Comparison of ENCODE assay signal across 7 cellular contexts in genomic region chr16:67173323-67173722, GRCh38. TPM values are rescaled to one million over a fixed set of nuclear protein-coding genes. Genes with fewer than 3 reads are reported as not detected.
A peak's percentile ranks its signal among the peaks of the same experiment; 100 is the strongest.
DNase-seq lines count a peak whose midpoint lies in the region; ATAC-seq and TF ChIP-seq lines count a peak whose summit lies in the region.

No MANE protein-coding gene starts in this region.

- POLR2A ChIA-PET in activated CD8-positive, alpha-beta T cell treated with anti-CD3 and anti-CD28 coated beads, Interleukin-2, amount 10 ng/mL, durations not matched to agents 7 days and 5 days (lab: Charles Lee), result interaction anchor here (1.1 to 3.2 kb wide), 3 partner anchors 9 to 13 kb away, joined by 3 to 13 read pairs (median 3); partner anchors contain the start of genes FBXL8, HSF4 and TRADD

- no peaks in the 10 kb centered on the region for H3K9me3 Mint-ChIP-seq in HFFc6
- no peaks in the 10 kb centered on the region for H3K9me3 Mint-ChIP-seq in activated CD8-positive, alpha-beta T cell treated with anti-CD3 and anti-CD28 coated beads, Interleukin-2, amount 10 ng/mL, durations not matched to agents 7 days and 5 days (ENCODE audit: insufficient read depth)
- H3K9me3 Mint-ChIP-seq in immature natural killer cell, result no peaks in the 10 kb centered on the region
- H3K9me3 Mint-ChIP-seq in stimulated activated naive CD8-positive, alpha-beta T cell treated with anti-CD3 and anti-CD28 coated beads, Interleukin-15, amount 100 ng/mL, for 72 hours, result no peaks in the 10 kb centered on the region

- DNase-seq in HFFc6, result no peak
- DNase-seq in activated CD8-positive, alpha-beta T cell treated with anti-CD3 and anti-CD28 coated beads, Interleukin-2, amount 10 ng/mL, durations not matched to agents 7 days and 5 days, result no peak
- no peak for DNase-seq in immature natural killer cell
- no peak for DNase-seq in stimulated activated naive CD8-positive, alpha-beta T cell treated with anti-CD3 and anti-CD28 coated beads, Interleukin-15, amount 100 ng/mL, for 72 hours
- DNase-seq in T1000 (lab: John Stamatoyannopoulos, UW), result no peak
- DNase-seq in activated gamma-delta T cell (lab: John Stamatoyannopoulos, UW), result no peak
- no peak for DNase-seq in COLO829 (ENCODE audit: low spot score)

- CTCF ChIA-PET in activated CD8-positive, alpha-beta T cell treated with anti-CD3 and anti-CD28 coated beads, Interleukin-2, amount 10 ng/mL, durations not matched to agents 7 days and 5 days (lab: Charles Lee), result interaction anchor here (0.6 to 6.6 kb wide), 8 partner anchors 11 to 465 kb away, joined by 3 to 47 read pairs (median 5); partner anchors contain the start of genes FBXL8, MATCAP1 and TRADD

- H3K4me3 Mint-ChIP-seq in HFFc6, result peak overlapping the region; percentile 90
- peak overlapping the region; percentile 74 for H3K4me3 Mint-ChIP-seq in activated CD8-positive, alpha-beta T cell treated with anti-CD3 and anti-CD28 coated beads, Interleukin-2, amount 10 ng/mL, durations not matched to agents 7 days and 5 days
- H3K4me3 Mint-ChIP-seq in immature natural killer cell, result peak overlapping the region; percentile 85 to 94 (median 86)
- H3K4me3 Mint-ChIP-seq in stimulated activated naive CD8-positive, alpha-beta T cell treated with anti-CD3 and anti-CD28 coated beads, Interleukin-15, amount 100 ng/mL, for 72 hours, result peak overlapping the region; percentile 82 to 89

- H3K27ac Mint-ChIP-seq in HFFc6 (peak overlapping the region; percentile 90), immature natural killer cell (peak overlapping the region; percentile 0 to 73 (median 62))
- H3K27ac Mint-ChIP-seq in activated CD8-positive, alpha-beta T cell treated with anti-CD3 and anti-CD28 coated beads, Interleukin-2, amount 10 ng/mL, durations not matched to agents 7 days and 5 days, result peak overlapping the region; percentile 63
- peak overlapping the region in 1 of 2 donors; percentile 3 for H3K27ac Mint-ChIP-seq in stimulated activated naive CD8-positive, alpha-beta T cell treated with anti-CD3 and anti-CD28 coated beads, Interleukin-15, amount 100 ng/mL, for 72 hours

- TF ChIP-seq CTCF in HFFc6 (IDR thresholded peaks at IDR 0.05), result no peak

- ATAC-seq in activated CD8-positive, alpha-beta T cell treated with anti-CD3 and anti-CD28 coated beads, Interleukin-2, amount 10 ng/mL, durations not matched to agents 7 days and 5 days, result no peak
- ATAC-seq in stimulated activated naive CD8-positive, alpha-beta T cell treated with anti-CD3 and anti-CD28 coated beads, Interleukin-15, amount 100 ng/mL, for 72 hours, result no peak

- H3K36me3 Mint-ChIP-seq in HFFc6 (ENCODE audit: low read depth) (no peaks in the 10 kb centered on the region), immature natural killer cell (no peaks in the 10 kb centered on the region)
- peaks cover 18% of the 10 kb centered on the region for H3K36me3 Mint-ChIP-seq in activated CD8-positive, alpha-beta T cell treated with anti-CD3 and anti-CD28 coated beads, Interleukin-2, amount 10 ng/mL, durations not matched to agents 7 days and 5 days (ENCODE audit: low read depth)

- H3K27me3 Mint-ChIP-seq in HFFc6 (ENCODE audit: insufficient read depth), result no peaks in the 10 kb centered on the region; the same call in 1 of the 2 replicates
- peaks cover 42% of the 10 kb centered on the region for H3K27me3 Mint-ChIP-seq in activated CD8-positive, alpha-beta T cell treated with anti-CD3 and anti-CD28 coated beads, Interleukin-2, amount 10 ng/mL, durations not matched to agents 7 days and 5 days (ENCODE audit: low read depth)
- peaks cover 17 to 25% (median 22%) of the 10 kb centered on the region in 3 donors for H3K27me3 Mint-ChIP-seq in immature natural killer cell (ENCODE audit: low read depth in 3 of 3)
- peaks cover 97% of the 10 kb centered on the region for H3K27me3 Mint-ChIP-seq in stimulated activated naive CD8-positive, alpha-beta T cell treated with anti-CD3 and anti-CD28 coated beads, Interleukin-15, amount 100 ng/mL, for 72 hours

- H3K4me1 Mint-ChIP-seq in HFFc6 (ENCODE audit: low read depth) (peaks cover 33% of the 10 kb centered on the region), immature natural killer cell (peaks cover 43 to 49% of the 10 kb centered on the region in 2 donors)
- H3K4me1 Mint-ChIP-seq in activated CD8-positive, alpha-beta T cell treated with anti-CD3 and anti-CD28 coated beads, Interleukin-2, amount 10 ng/mL, durations not matched to agents 7 days and 5 days (ENCODE audit: low read depth), result peaks cover 61% of the 10 kb centered on the region
- peaks cover 88% of the 10 kb centered on the region for H3K4me1 Mint-ChIP-seq in stimulated activated naive CD8-positive, alpha-beta T cell treated with anti-CD3 and anti-CD28 coated beads, Interleukin-15, amount 100 ng/mL, for 72 hours

RNA-seq across cellular contexts. Expression of gene NOL3, which starts 3.0 kb away (rescaled TPM):
- total RNA-seq in HFFc6 (2021; fragmentation: NEBNext Ultra II Directional; extraction: Animal tissue kit (Norgen Biotek cat#: 25700)), result 10 to 100 TPM; 16.1 to 20.1 (median 17.7) TPM
- 1 to 10 TPM; 7.4 to 8.2 TPM for total RNA-seq in activated CD8-positive, alpha-beta T cell treated with anti-CD3 and anti-CD28 coated beads, Interleukin-2, amount 10 ng/mL, durations not matched to agents 7 days and 5 days
- polyA plus RNA-seq in immature natural killer cell, result under 1 TPM in 2 of 3 donors, not detected in 1; 0.18 to 0.47 TPM

RNA-seq across cellular contexts. Expression of gene HSF4, which starts 8.8 kb away (rescaled TPM):
- 1 to 10 TPM; 3.3 to 5.5 (median 4.6) TPM for total RNA-seq in HFFc6 (2021; fragmentation: NEBNext Ultra II Directional; extraction: Animal tissue kit (Norgen Biotek cat#: 25700))
- 10 to 100 TPM; 31.5 to 34.4 TPM for total RNA-seq in activated CD8-positive, alpha-beta T cell treated with anti-CD3 and anti-CD28 coated beads, Interleukin-2, amount 10 ng/mL, durations not matched to agents 7 days and 5 days
- polyA plus RNA-seq in immature natural killer cell, result not detected

RNA-seq across cellular contexts. Expression of gene MATCAP1, which starts 10.4 kb away (rescaled TPM):
- 10 to 100 TPM in 5 of 6 experiments, 1 to 10 TPM in 1; 9.6 to 13.8 (median 11.6) TPM for total RNA-seq in HFFc6 (2021; fragmentation: NEBNext Ultra II Directional; extraction: Animal tissue kit (Norgen Biotek cat#: 25700))
- 10 to 100 TPM; 43.3 to 48.2 TPM for total RNA-seq in activated CD8-positive, alpha-beta T cell treated with anti-CD3 and anti-CD28 coated beads, Interleukin-2, amount 10 ng/mL, durations not matched to agents 7 days and 5 days
- polyA plus RNA-seq in immature natural killer cell, result under 1 TPM in 1 of 3 donors, not detected in 2; 1.00 TPM

RNA-seq across cellular contexts. Expression of gene FBXL8, which starts 13.6 kb away (rescaled TPM):
- 10 to 100 TPM in 1 of 6 experiments, 1 to 10 TPM in 5; 7.2 to 10.8 (median 7.8) TPM for total RNA-seq in HFFc6 (2021; fragmentation: NEBNext Ultra II Directional; extraction: Animal tissue kit (Norgen Biotek cat#: 25700))
- total RNA-seq in activated CD8-positive, alpha-beta T cell treated with anti-CD3 and anti-CD28 coated beads, Interleukin-2, amount 10 ng/mL, durations not matched to agents 7 days and 5 days, result 10 to 100 TPM; 22.7 to 24.8 TPM
- 1 to 10 TPM; 3.8 to 7.4 (median 5.7) TPM for polyA plus RNA-seq in immature natural killer cell

RNA-seq across cellular contexts. Expression of gene TRADD, which starts 13.6 kb away (rescaled TPM):
- total RNA-seq in HFFc6 (2021; fragmentation: NEBNext Ultra II Directional; extraction: Animal tissue kit (Norgen Biotek cat#: 25700)), result 10 to 100 TPM; 12.8 to 16.8 (median 15.8) TPM
- total RNA-seq in activated CD8-positive, alpha-beta T cell treated with anti-CD3 and anti-CD28 coated beads, Interleukin-2, amount 10 ng/mL, durations not matched to agents 7 days and 5 days, result 10 to 100 TPM; 39.2 to 40.7 TPM
- polyA plus RNA-seq in immature natural killer cell, result 10 to 100 TPM; 44.9 to 53.7 (median 49.4) TPM

Comparison
In these comparisons a context has a peak if more than half of its experiments do, and no peak if none do; other contexts are left out.
1. RNA of gene HSF4, which starts 8.8 kb away (total RNA-seq): 31.5 to 34.4 TPM in activated CD8-positive, alpha-beta T cell treated with anti-CD3 and anti-CD28 coated beads, Interleukin-2, amount 10 ng/mL, durations not matched to agents 7 days and 5 days; 3.3 to 5.5 TPM in HFFc6; every median in the first group is over 4 times any median in the second.
2. Peak in every context shown above with its lines, with median percentiles within 50 percentile points of each other: H3K4me3 Mint-ChIP-seq.